In the genomic region with DNA sequence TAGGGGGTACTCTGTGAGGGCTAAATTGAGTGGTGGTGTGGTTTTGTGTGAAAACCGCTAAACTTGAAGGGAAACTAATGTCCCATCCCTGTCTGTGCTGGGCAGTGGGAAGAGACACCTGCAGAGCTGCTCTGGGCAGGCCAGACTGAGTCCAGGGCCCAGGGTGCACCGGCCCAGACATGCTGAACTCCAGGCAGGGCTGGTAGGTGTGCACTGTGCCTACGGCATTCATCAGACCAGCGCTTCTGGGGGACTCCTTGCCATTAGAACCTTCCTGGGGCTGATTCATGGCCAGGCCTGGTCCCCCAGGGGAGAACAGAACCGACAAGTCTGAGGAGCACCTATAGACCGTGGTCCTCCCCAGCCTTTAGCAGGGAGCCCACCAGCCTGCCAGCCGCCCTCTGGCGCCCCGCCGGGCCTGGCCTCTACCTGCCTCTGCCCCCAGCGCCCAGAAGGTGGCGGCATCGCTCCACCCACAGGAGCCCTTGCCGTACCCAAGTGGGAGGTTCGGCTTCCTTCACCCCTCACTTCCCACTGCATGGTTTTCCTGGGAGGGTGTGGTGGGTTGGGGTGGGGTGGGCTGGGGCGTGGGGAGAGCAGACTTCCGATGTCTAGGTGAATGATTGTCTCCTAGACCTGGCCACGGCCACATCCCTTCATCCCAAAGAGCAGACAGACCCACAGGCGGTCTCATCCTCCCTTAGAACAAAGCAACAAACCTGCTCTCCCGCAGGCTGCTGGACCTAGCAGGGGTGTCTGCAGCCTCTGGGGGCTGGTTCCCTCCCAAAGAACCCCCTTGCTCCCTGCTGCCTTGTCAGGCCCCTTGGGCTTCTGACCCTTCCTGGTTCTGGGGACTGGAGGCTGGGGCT, we compare ENCODE assay signal across 9 cellular contexts. TPM values are rescaled to one million over a fixed set of nuclear protein-coding genes. Genes with fewer than 3 reads are reported as not detected.
A peak's percentile ranks its signal among the peaks of the same experiment; 100 is the strongest.
DNase-seq lines count a peak whose midpoint lies in the region; ATAC-seq lines count a peak whose summit lies in the region.
"Had no signal": no experiment of that assay in that cellular context is flagged by ENCODE, and none has a peak within 500 bp of the region (broad histone marks: within the 10 kb centered on the region; RNA-seq: fewer than 3 reads in every experiment).

No MANE protein-coding gene starts in this region.

- H3K27me3 ChIP-seq in right cardiac atrium (ENCODE audit: control insufficient read depth, insufficient read depth), result no peaks in the 10 kb centered on the region

- POLR2A ChIA-PET in T-cell (lab: Charles Lee), result interaction anchor here in 1 of 2 donors (1.0 kb wide), 1 partner anchor 18 kb away, joined by 3 read pairs; no protein-coding TSS in a partner anchor

- no peak overlapping the region for H3K4me3 Mint-ChIP-seq in T-cell

- H3K27ac ChIP-seq in right cardiac atrium (ENCODE audit: low read length), result no peak overlapping the region
- H3K27ac ChIP-seq: epithelial cell of prostate had no signal

- peak; percentile 9 for DNase-seq in GM04504 (ENCODE audit: low read depth)
- peak in 58 of 76 experiments; percentile 12 to 76 (median 50) for DNase-seq in HUDEP-2 (lab: John Stamatoyannopoulos, UW; ENCODE audit: unreplicated experiment in 76 of 76)
- DNase-seq in T-cell, result peak; percentile 50 to 82 (median 73)
- peak; percentile 45 for DNase-seq in activated naive CD8-positive, alpha-beta T cell treated with anti-CD3 and anti-CD28 coated beads, Interleukin-2, amount 50 U/mL, for 16 hours (ENCODE audit: low read depth, low spot score)
- DNase-seq in right cardiac atrium, result peak; percentile 53 to 86 (median 82)
- DNase-seq in stimulated activated CD4-positive, alpha-beta T cell treated with anti-CD3 and anti-CD28 coated beads, Interleukin-12 subunit alpha, Interleukin-12 subunit beta, amount 100 ng/mL, for 24 hours (ENCODE audit: low read depth in 2 of 2), result peak; percentile 66
- no peak for DNase-seq in cerebellar nuclear complex (lab: John Stamatoyannopoulos, UW)

- no peaks in the 10 kb centered on the region for H3K9me3 Mint-ChIP-seq in T-cell

- H3K36me3 Mint-ChIP-seq in T-cell, result peaks cover 23% of the 10 kb centered on the region

- no peak overlapping the region for H3K4me3 ChIP-seq in right cardiac atrium (ENCODE audit: low read length)

- CTCF ChIA-PET in T-cell (lab: Charles Lee), result interaction anchor here (0.7 to 1.3 kb wide), 9 partner anchors 18 to 208 kb away, joined by 3 to 10 read pairs (median 5); no protein-coding TSS in a partner anchor

- H3K4me1 ChIP-seq in right cardiac atrium (ENCODE audit: control insufficient read depth, insufficient read depth, low read length), result peaks cover 8% of the 10 kb centered on the region

- WGBS in right cardiac atrium, result 46% methylated on average over 20 of the region's 20 CpGs

- H3K9me3 ChIP-seq in right cardiac atrium (ENCODE audit: control insufficient read depth, low read length), result no peaks in the 10 kb centered on the region

- peak; percentile 84 to 86 (median 85) for ATAC-seq in T-cell (replicated peaks in 1 of 4)
- ATAC-seq in right cardiac atrium, result peak; percentile 52 to 65
- ATAC-seq in GM21529 (IDR thresholded peaks at IDR 0.05; ENCODE audit: unreplicated experiment), result no peak

- intact Hi-C loops in right cardiac atrium (cut with DNase I), result loop anchor here in 3 of 4 donors (5.0 to 10.0 kb wide), 4 partner anchors 81 to 208 kb away; no protein-coding TSS in a partner anchor

- H3K27me3 Mint-ChIP-seq in T-cell, result no peaks in the 10 kb centered on the region

- H3K27ac Mint-ChIP-seq in T-cell, result peak overlapping the region in 1 of 2 donors; percentile 16

- peaks cover 19 to 30% (median 21%) of the 10 kb centered on the region in 3 donors for H3K4me1 Mint-ChIP-seq in T-cell

RNA-seq across cellular contexts. Expression of a gene that starts 15.5 kb away (rescaled TPM):
- total RNA-seq in T-cell (10 to 100 TPM; 14.3 to 25.2 (median 17.8) TPM), right cardiac atrium (10 to 100 TPM; 18.8 to 27.6 (median 20.3) TPM)
- 63.8 TPM for polyA plus RNA-seq in right cardiac atrium

RNA-seq across cellular contexts. Expression of a gene that starts 51.1 kb away (rescaled TPM):
- total RNA-seq in T-cell, result 10 to 100 TPM; 62.5 to 82.7 (median 75.2) TPM
- total RNA-seq in right cardiac atrium, result 10 to 100 TPM; 32.5 to 46.9 (median 37.9) TPM
- polyA plus RNA-seq in right cardiac atrium, result 24.3 TPM

Comparison
In these comparisons a context has a peak if more than half of its experiments do, and no peak if none do; other contexts are left out.
1. DNase-seq: peak in GM04504 (single experiment), HUDEP-2 (58 of 76), T-cell (34 of 34), activated naive CD8-positive, alpha-beta T cell treated with anti-CD3 and anti-CD28 coated beads, Interleukin-2, amount 50 U/mL, for 16 hours (single experiment), right cardiac atrium (3 of 3) and stimulated activated CD4-positive, alpha-beta T cell treated with anti-CD3 and anti-CD28 coated beads, Interleukin-12 subunit alpha, Interleukin-12 subunit beta, amount 100 ng/mL, for 24 hours (2 of 2); none in cerebellar nuclear complex (0 of 2).